1 cellular context compared by ENCODE assay signal in genomic region chr1:148723515-148723914, GRCh38. TPM values are rescaled to one million over a fixed set of nuclear protein-coding genes. Genes with fewer than 3 reads are reported as not detected.
"Had no signal": no experiment of that assay in that cellular context is flagged by ENCODE, and none has a peak within 500 bp of the region (broad histone marks: within the 10 kb centered on the region; RNA-seq: fewer than 3 reads in every experiment).

No MANE protein-coding gene starts in this region.

RNA-seq across cellular contexts. Expression of gene NUDT4B, which starts 25.1 kb away (rescaled TPM):
- total RNA-seq: H9 had no signal
